26 cellular contexts compared by ENCODE assay signal in genomic region chr3:14241716-14242115, GRCh38.
DNase-seq lines count a peak whose midpoint lies in the region; ATAC-seq and TF ChIP-seq lines count a peak whose summit lies in the region.
"Had no signal": no experiment of that assay in that cellular context is flagged by ENCODE, and none has a peak within 500 bp of the region (broad histone marks: within the 10 kb centered on the region; RNA-seq: fewer than 3 reads in every experiment).

No MANE protein-coding gene starts in this region.

- TF ChIP-seq POLR2A in IMR-90 (IDR thresholded peaks at IDR 0.05; ENCODE audit: low read depth, low read length): no peak
- TF ChIP-seq POLR2A in thyroid gland (IDR thresholded peaks at IDR 0.05): peak in 1 of 2 donors; percentile 51

- TF ChIP-seq RAD21 in IMR-90 (IDR thresholded peaks at IDR 0.05; ENCODE audit: low read length): no peak
- no peak for TF ChIP-seq RAD21 in Ishikawa (IDR thresholded peaks at IDR 0.05; ENCODE audit: low read depth)

- DNase-seq in IMR-90 (no peak), left kidney (ENCODE audit: low read depth, low spot score) (peak; percentile 70), thyroid gland (peak; percentile 85), glomerular visceral epithelial cell (ENCODE audit: extremely low spot score) (no peak)
- DNase-seq in activated T-cell treated with anti-CD3 and anti-CD28 coated beads, Interleukin-2, amount 50 U/mL, for 4 hours: no peak
- DNase-seq: 8988T; ACHN; BE2C; C1 segment of cervical spinal cord; CD4-positive, alpha-beta memory T cell; CD4-positive, CD25-positive, alpha-beta regulatory T cell; CD8-positive, alpha-beta memory T cell; COR-L47; DMS 273 treated with DMSO at 0.1 percent for 48 hours; DMS153; DMS53; DMS79; DND-41; EL; GDM1 had no signal

- no TSS peak for BruUV-seq in IMR-90 (replicated peaks; lab: Mats Ljungman, UMichigan)

- H3K27ac ChIP-seq in IMR-90 (ENCODE audit: insufficient read depth, low read length) (no peak overlapping the region), thyroid gland (peak overlapping the region; percentile 88 to 94 (median 88))
- H3K27ac ChIP-seq: BLaER1 had no signal

- no peak overlapping the region for H2AFZ ChIP-seq in IMR-90 (replicated peaks; ENCODE audit: low read length, poor library complexity)

- no peak overlapping the region for H3K4me3 Mint-ChIP-seq in activated T-cell treated with anti-CD3 and anti-CD28 coated beads, Interleukin-2, amount 50 U/mL, for 4 hours
- H3K4me3 Mint-ChIP-seq: CD14-positive monocyte; CD4-positive, alpha-beta memory T cell; CD4-positive, CD25-positive, alpha-beta regulatory T cell; CD8-positive, alpha-beta memory T cell had no signal

- no peak overlapping the region for H4K91ac ChIP-seq in IMR-90 (ENCODE audit: insufficient read depth, low read depth, low read length)

- H3K4me2 ChIP-seq in IMR-90 (ENCODE audit: low read depth, low read length): no peak overlapping the region
- H3K4me2 ChIP-seq: BLaER1 had no signal

- dilution Hi-C loops in IMR-90 (cut with HindIII; ENCODE audit: low sequenced_read_pairs, unreplicated experiment): no loop called here

- no peaks in the 10 kb centered on the region for H3K27me3 ChIP-seq in IMR-90 (ENCODE audit: control insufficient read depth, insufficient read depth, low read length)
- no peaks in the 10 kb centered on the region for H3K27me3 ChIP-seq in thyroid gland
- H3K27me3 ChIP-seq: BE2C, BLaER1 had no signal

- H2BK20ac ChIP-seq in IMR-90 (ENCODE audit: low read depth, low read length): no peak overlapping the region

- peaks cover 6% of the 10 kb centered on the region; the same call in 1 of the 2 replicates for H3K9me1 ChIP-seq in IMR-90 (ENCODE audit: insufficient read depth, low read length)

- no peak overlapping the region for H3K9ac ChIP-seq in IMR-90 (ENCODE audit: low read depth, low read length)
- H3K9ac ChIP-seq: BLaER1 had no signal

- H3K9me3 Mint-ChIP-seq in activated T-cell treated with anti-CD3 and anti-CD28 coated beads, Interleukin-2, amount 50 U/mL, for 4 hours: no peaks in the 10 kb centered on the region
- H3K9me3 Mint-ChIP-seq: CD4-positive, alpha-beta memory T cell; CD4-positive, CD25-positive, alpha-beta regulatory T cell had no signal

- H2AK9ac ChIP-seq in IMR-90 (replicated peaks; ENCODE audit: low read depth, low read length, poor library complexity): no peak overlapping the region

- no peaks in the 10 kb centered on the region for H4K20me1 ChIP-seq in IMR-90 (ENCODE audit: insufficient read depth, low read length)
- H4K20me1 ChIP-seq: BLaER1 had no signal

- no peak for TF ChIP-seq EP300 in Ishikawa (IDR thresholded peaks at IDR 0.05; ENCODE audit: borderline replicate concordance)

- H4K8ac ChIP-seq in IMR-90 (ENCODE audit: low read depth in 2 of 2, low read length in 2 of 2): no peak overlapping the region

- H3K36me3 Mint-ChIP-seq in activated T-cell treated with anti-CD3 and anti-CD28 coated beads, Interleukin-2, amount 50 U/mL, for 4 hours (ENCODE audit: insufficient read depth): no peaks in the 10 kb centered on the region
- H3K36me3 Mint-ChIP-seq: CD14-positive monocyte; CD4-positive, alpha-beta memory T cell; CD4-positive, CD25-positive, alpha-beta regulatory T cell; CD8-positive, alpha-beta memory T cell had no signal

- POLR2A ChIA-PET in IMR-90 (lab: Charles Lee; ENCODE audit: unreplicated experiment): no interaction called here

- H3K4me1 ChIP-seq in IMR-90 (ENCODE audit: control insufficient read depth, insufficient read depth, low read length): peaks cover 16% of the 10 kb centered on the region
- peaks cover 43 to 70% of the 10 kb centered on the region in 2 donors for H3K4me1 ChIP-seq in thyroid gland
- H3K4me1 ChIP-seq: BE2C, BLaER1 had no signal

- CTCF ChIA-PET in IMR-90 (lab: Yijun Ruan, JAX): interaction anchor here (1.2 kb wide), 1 partner anchor 38 kb away, joined by 3 read pairs; no protein-coding TSS in a partner anchor

- no peak overlapping the region for H3K18ac ChIP-seq in IMR-90 (ENCODE audit: low read depth, low read length)

- H3K4me1 Mint-ChIP-seq in activated T-cell treated with anti-CD3 and anti-CD28 coated beads, Interleukin-2, amount 50 U/mL, for 4 hours (ENCODE audit: low read depth): no peaks in the 10 kb centered on the region
- H3K4me1 Mint-ChIP-seq: CD14-positive monocyte; CD4-positive, alpha-beta memory T cell; CD4-positive, CD25-positive, alpha-beta regulatory T cell; CD8-positive, alpha-beta memory T cell had no signal

- peak overlapping the region; percentile 11; the same call in 1 of the 2 replicates for H2AK5ac ChIP-seq in IMR-90 (ENCODE audit: low read depth, low read length)

- TF ChIP-seq CTCF in IMR-90 (conservative IDR thresholded peaks at IDR 0.05; ENCODE audit: low read depth, low read length): no peak
- TF ChIP-seq CTCF in thyroid gland (IDR thresholded peaks at IDR 0.05): no peak

- no peak overlapping the region for H2BK120ac ChIP-seq in IMR-90 (ENCODE audit: low read depth, low read length)

- ATAC-seq in IMR-90 (ENCODE audit: low read depth) (no peak), HG03097 (IDR thresholded peaks at IDR 0.05; ENCODE audit: low FRiP score, unreplicated experiment) (no peak), SK-N-SH treated with all-trans-retinoic acid at 6 μM for 48 hours (no peak)
- ATAC-seq in activated T-cell treated with anti-CD3 and anti-CD28 coated beads, Interleukin-2, amount 50 U/mL, for 4 hours: no peak
- ATAC-seq: GM12878 had no signal

- no peak overlapping the region for H2BK5ac ChIP-seq in IMR-90 (ENCODE audit: low read depth, low read length, poor library complexity, severe bottlenecking)

- H3K36me3 ChIP-seq in IMR-90 (ENCODE audit: control insufficient read depth, insufficient read depth, low read length): no peaks in the 10 kb centered on the region
- no peaks in the 10 kb centered on the region for H3K36me3 ChIP-seq in thyroid gland
- H3K36me3 ChIP-seq: BE2C, BLaER1 had no signal

- H3K56ac ChIP-seq in IMR-90 (ENCODE audit: extremely low read depth, insufficient read depth, low read length): no peak overlapping the region

- WGBS in IMR-90 (ENCODE audit: extremely low coverage in 2 of 2, insufficient read length in 1 of 2), 2 experiments: no CpG with 5 or more reads among the region's 3 CpGs
- 35% methylated on average over 3 of the region's 3 CpGs for WGBS in thyroid gland, 2 donors

- no peak overlapping the region for H4K5ac ChIP-seq in IMR-90 (ENCODE audit: low read depth, low read length)

- H2BK15ac ChIP-seq in IMR-90 (ENCODE audit: low read depth, low read length): no peak overlapping the region; the same call in 2 of the 3 replicates

- in situ Hi-C loops in IMR-90 (cut with MboI; ENCODE audit: low sequenced_read_pairs): no loop called here

- H3K4me3 ChIP-seq in IMR-90 (ENCODE audit: insufficient read depth, low read depth, low read length) (no peak overlapping the region), thyroid gland (replicated peaks in 1 of 3) (no peak overlapping the region)
- H3K4me3 ChIP-seq: BLaER1, GM12878 had no signal

- no peak overlapping the region for H3K14ac ChIP-seq in IMR-90 (replicated peaks; ENCODE audit: low read depth, low read length)

- H3K4ac ChIP-seq in IMR-90 (ENCODE audit: low read depth, low read length): no peak overlapping the region; the same call in 1 of the 2 replicates

- intact Hi-C loops in IMR-90 (cut with micrococcal nuclease) (no loop called here), thyroid gland (cut with DNase I) (no loop called here)

- H3K9me3 ChIP-seq in IMR-90 (ENCODE audit: control insufficient read depth, insufficient read depth, low read length) (no peaks in the 10 kb centered on the region), thyroid gland (no peaks in the 10 kb centered on the region)
- H3K9me3 ChIP-seq: BE2C, BLaER1 had no signal

- H3K27me3 Mint-ChIP-seq in activated T-cell treated with anti-CD3 and anti-CD28 coated beads, Interleukin-2, amount 50 U/mL, for 4 hours (ENCODE audit: low read depth): peaks cover 6% of the 10 kb centered on the region

- no peaks in the 10 kb centered on the region for H3K79me1 ChIP-seq in IMR-90 (ENCODE audit: low read depth in 1 of 2, low read length in 2 of 2)

- H3K23ac ChIP-seq in IMR-90 (ENCODE audit: low read depth, low read length): no peak overlapping the region

TF ChIP-seq in IMR-90, 13 proteins besides CTCF, POLR2A, EP300 and RAD21 (continues in another document):
- TF ChIP-seq BHLHE40 (IDR thresholded peaks at IDR 0.05; ENCODE audit: low read depth, low read length) (no peak), MXI1 (IDR thresholded peaks at IDR 0.05; ENCODE audit: borderline replicate concordance, low read depth, low read length) (no peak), FOS (IDR thresholded peaks at IDR 0.05; ENCODE audit: low read depth, low read length) (no peak), RFX5 (IDR thresholded peaks at IDR 0.05; ENCODE audit: low read depth, low read length) (no peak), CEBPB (IDR thresholded peaks at IDR 0.05; ENCODE audit: low read depth, low read length) (no peak), MAFK (IDR thresholded peaks at IDR 0.05; ENCODE audit: low read depth, low read length) (no peak)

TF ChIP-seq in Ishikawa, 13 proteins besides CTCF, POLR2A, EP300 and RAD21:
- TF ChIP-seq TAF1 (IDR thresholded peaks at IDR 0.05; ENCODE audit: low read depth) (no peak), TEAD4 (IDR thresholded peaks at IDR 0.05) (peak; percentile 13; the same call in 1 of the 2 replicates), EGR1 (IDR thresholded peaks at IDR 0.05) (no peak), MAX (IDR thresholded peaks at IDR 0.05) (no peak), FOXM1 (IDR thresholded peaks at IDR 0.05; ENCODE audit: borderline replicate concordance, low read depth) (no peak), CEBPB (IDR thresholded peaks at IDR 0.05) (no peak)

TF ChIP-seq in SK-N-SH treated with all-trans-retinoic acid at 6 μM for 48 hours, 23 proteins besides CTCF, POLR2A, EP300 and RAD21 (continues in another document):
- TF ChIP-seq ESRRG (CRISPR knock-in tag; IDR thresholded peaks at IDR 0.05) (no peak), POU6F1 (CRISPR knock-in tag; IDR thresholded peaks at IDR 0.05; ENCODE audit: borderline replicate concordance, low read depth) (no peak), ARNTL (CRISPR knock-in tag; IDR thresholded peaks at IDR 0.05; ENCODE audit: borderline replicate concordance, low read depth) (no peak), ZFP30 (CRISPR knock-in tag; IDR thresholded peaks at IDR 0.05) (no peak), GLIS3 (CRISPR knock-in tag; IDR thresholded peaks at IDR 0.05) (no peak)

Comparison
In these comparisons a context has a peak if more than half of its experiments do, and no peak if none do; other contexts are left out.
1. DNase-seq: peak in left kidney (single experiment) and thyroid gland (2 of 2); none in IMR-90 (single experiment), glomerular visceral epithelial cell (single experiment) and activated T-cell treated with anti-CD3 and anti-CD28 coated beads, Interleukin-2, amount 50 U/mL, for 4 hours (single experiment).